20 cellular contexts compared by ENCODE assay signal in the genomic region with DNA sequence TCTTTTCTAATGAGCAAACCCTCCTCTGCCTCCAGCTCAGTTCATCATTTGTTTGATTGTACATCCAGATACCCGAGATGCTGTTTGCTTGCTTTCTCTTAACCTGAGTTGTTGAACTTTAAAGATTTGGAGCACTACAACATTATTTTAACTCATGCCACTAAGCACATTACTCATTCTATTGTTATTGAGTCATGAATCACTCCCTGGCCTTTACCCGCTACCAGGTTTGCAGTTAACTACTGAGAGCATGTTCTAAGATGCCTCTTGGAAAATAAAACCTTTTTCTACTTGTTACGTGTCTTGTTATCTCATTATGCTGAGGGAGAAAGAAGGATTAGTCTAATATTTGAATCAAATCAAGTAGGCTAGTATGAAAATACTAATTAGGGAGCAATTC.
"Had no signal": no experiment of that assay in that cellular context is flagged by ENCODE, and none has a peak within 500 bp of the region (broad histone marks: within the 10 kb centered on the region; RNA-seq: fewer than 3 reads in every experiment).

No MANE protein-coding gene starts in this region.

- H3K9me3 ChIP-seq: adrenal gland, body of pancreas, right atrium auricular region, tibial artery, uterus had no signal

- H3K27me3 ChIP-seq: adrenal gland, body of pancreas, right atrium auricular region, tibial artery, uterus had no signal

- H3K36me3 ChIP-seq: adrenal gland, right atrium auricular region, tibial artery, uterus had no signal

- DNase-seq: activated B cell treated with CpG ODN at 0.5 μM for 24 hours; activated CD4-positive, alpha-beta T cell treated with anti-CD3 and anti-CD28 coated beads for 48 hours; activated CD8-positive, alpha-beta T cell treated with anti-CD3 and anti-CD28 coated beads for 36 hours; activated effector memory CD4-positive, alpha-beta T cell treated with Interleukin-2 at 50 U/mL for 16 hours; activated T-cell treated with anti-CD3 and anti-CD28 coated beads, Interleukin-2, amount 50 U/mL, for 4 hours; adrenal gland; body of pancreas; central memory CD4-positive, alpha-beta T cell; effector CD4-positive, alpha-beta T cell; left ventricle myocardium superior; mesenchymal stem cell; naive thymus-derived CD8-positive, alpha-beta T cell; stimulated activated CD4-positive, alpha-beta T cell treated with anti-CD3 and anti-CD28 coated beads, Interleukin-15, amount 100 ng/mL, for 24 hours; stimulated activated CD4-positive, alpha-beta T cell treated with anti-CD3 and anti-CD28 coated beads, Interleukin-4, amount 100 ng/mL, for 1 hour; stimulated activated naive CD4-positive, alpha-beta T cell; tibial artery; uterus had no signal

- H3K4me3 ChIP-seq: adrenal gland, body of pancreas, coronary artery, right atrium auricular region, skin epidermis, tibial artery, uterus had no signal

- H3K27ac ChIP-seq: adrenal gland, body of pancreas, coronary artery, right atrium auricular region, skin epidermis, tibial artery, uterus had no signal

- H3K4me1 ChIP-seq: adrenal gland, body of pancreas, right atrium auricular region, tibial artery, uterus had no signal

- ATAC-seq: activated CD8-positive, alpha-beta T cell treated with anti-CD3 and anti-CD28 coated beads for 36 hours; activated T-cell treated with anti-CD3 and anti-CD28 coated beads, Interleukin-2, amount 50 U/mL, for 4 hours; body of pancreas; left ventricle myocardium superior; naive thymus-derived CD8-positive, alpha-beta T cell had no signal
